In the genomic region with DNA sequence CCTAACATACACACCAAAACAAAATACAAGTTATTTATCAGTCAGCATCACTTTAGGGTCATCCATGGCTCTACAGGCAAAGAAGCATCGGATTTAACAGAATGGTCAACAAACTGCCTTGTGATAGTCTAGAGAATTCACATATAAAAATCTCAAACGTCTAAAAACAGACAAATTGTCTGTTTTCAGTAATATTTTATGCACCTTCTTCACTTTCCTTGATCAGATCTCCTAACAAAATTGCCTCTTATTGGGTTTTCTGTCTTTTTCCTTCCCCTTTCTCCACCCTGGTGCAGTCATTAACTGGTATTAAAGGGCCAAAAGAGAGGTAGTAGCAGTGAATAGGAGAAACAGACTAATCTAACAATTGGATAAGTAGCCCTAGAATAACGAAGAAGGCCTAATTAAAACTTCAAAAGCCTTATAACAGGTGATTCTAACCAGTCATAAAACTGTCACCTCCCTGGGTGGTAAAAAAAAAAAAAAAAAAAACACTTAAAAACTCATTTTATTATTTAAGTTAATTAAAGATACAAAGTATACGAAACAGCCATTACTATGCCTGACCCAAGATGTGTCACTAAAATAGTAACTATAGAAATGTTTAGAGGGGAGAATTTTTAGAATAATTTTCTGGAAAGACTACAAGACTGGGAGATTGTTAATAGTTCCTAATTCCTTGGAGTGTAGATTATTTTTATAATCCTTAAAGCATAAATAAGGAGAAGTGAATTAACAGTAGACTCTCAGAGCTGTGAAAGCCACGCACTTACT, we compare ENCODE assay signal across 9 cellular contexts. TPM values are rescaled to one million over a fixed set of nuclear protein-coding genes. Genes with fewer than 3 reads are reported as not detected.
DNase-seq lines count a peak whose midpoint lies in the region; ATAC-seq and TF ChIP-seq lines count a peak whose summit lies in the region.
"Had no signal": no experiment of that assay in that cellular context is flagged by ENCODE, and none has a peak within 500 bp of the region (broad histone marks: within the 10 kb centered on the region; RNA-seq: fewer than 3 reads in every experiment).

No MANE protein-coding gene starts in this region.

- in situ Hi-C loops in brain microvascular endothelial cell (cut with HindIII; ENCODE audit: low pct_ligation_motif_present, low sequenced_read_pairs), result no loop called here

- H3K4me1 Mint-ChIP-seq in stimulated activated naive CD8-positive, alpha-beta T cell treated with anti-CD3 and anti-CD28 coated beads, Interleukin-15, Interleukin-2, amounts not matched to agents 100 ng/mL and 50 ng/mL, for 24 hours (ENCODE audit: low read depth), result peaks cover 22% of the 10 kb centered on the region

- no peak for DNase-seq in stimulated activated naive CD8-positive, alpha-beta T cell treated with anti-CD3 and anti-CD28 coated beads, Interleukin-15, Interleukin-2, amounts not matched to agents 100 U/mL and 50 U/mL, for 24 hours
- no peak for DNase-seq in brain microvascular endothelial cell
- DNase-seq in NCI-H187 (lab: John Stamatoyannopoulos, UW), result no peak
- DNase-seq in NCI-H526 treated with DMSO at 0.1 percent for 48 hours (lab: John Stamatoyannopoulos, UW), result no peak
- no peak for DNase-seq in NCI-H1694 treated with DMSO at 0.1 percent for 48 hours (lab: John Stamatoyannopoulos, UW)
- DNase-seq: GDM1 had no signal

- no peaks in the 10 kb centered on the region for H3K27me3 ChIP-seq in brain microvascular endothelial cell (replicated peaks)

- ATAC-seq in stimulated activated naive CD8-positive, alpha-beta T cell treated with anti-CD3 and anti-CD28 coated beads, Interleukin-15, Interleukin-2, amounts not matched to agents 100 U/mL and 50 U/mL, for 24 hours, result no peak
- ATAC-seq in HG03045 (IDR thresholded peaks at IDR 0.05; ENCODE audit: unreplicated experiment), result no peak

- 75 to 83% methylated on average over 1 to 2 of the region's 5 CpGs for WGBS in mesodermal cell (ENCODE audit: insufficient coverage in 2 of 2), 2 experiments

- H3K4me3 ChIP-seq in brain microvascular endothelial cell (ENCODE audit: low read depth, low read length) (peak overlapping the region; percentile 68), mesodermal cell (ENCODE audit: extremely low read depth, insufficient read depth, low read length, poor library complexity, severe bottlenecking) (peak overlapping the region; percentile 70)

- no peaks in the 10 kb centered on the region for H3K9me3 ChIP-seq in mesodermal cell (ENCODE audit: control insufficient read depth, low read length)

- H3K4me1 ChIP-seq in mesodermal cell (ENCODE audit: control insufficient read depth, insufficient read depth, low read length, poor library complexity, severe bottlenecking), result no peaks in the 10 kb centered on the region

- H3K27ac Mint-ChIP-seq in stimulated activated naive CD8-positive, alpha-beta T cell treated with anti-CD3 and anti-CD28 coated beads, Interleukin-15, Interleukin-2, amounts not matched to agents 100 ng/mL and 50 ng/mL, for 24 hours, result peak overlapping the region; percentile 83

- H3K27ac ChIP-seq in brain microvascular endothelial cell, result no peak overlapping the region
- H3K27ac ChIP-seq in mesodermal cell (ENCODE audit: low read depth, low read length, severe bottlenecking), result no peak overlapping the region

- no peaks in the 10 kb centered on the region for H3K9me3 Mint-ChIP-seq in stimulated activated naive CD8-positive, alpha-beta T cell treated with anti-CD3 and anti-CD28 coated beads, Interleukin-15, Interleukin-2, amounts not matched to agents 100 ng/mL and 50 ng/mL, for 24 hours

- peak overlapping the region; percentile 88 for H3K4me3 Mint-ChIP-seq in stimulated activated naive CD8-positive, alpha-beta T cell treated with anti-CD3 and anti-CD28 coated beads, Interleukin-15, Interleukin-2, amounts not matched to agents 100 ng/mL and 50 ng/mL, for 24 hours

- H3K36me3 Mint-ChIP-seq in stimulated activated naive CD8-positive, alpha-beta T cell treated with anti-CD3 and anti-CD28 coated beads, Interleukin-15, Interleukin-2, amounts not matched to agents 100 ng/mL and 50 ng/mL, for 24 hours (ENCODE audit: low read depth), result peaks cover 8% of the 10 kb centered on the region

- peaks cover 15% of the 10 kb centered on the region for H3K27me3 Mint-ChIP-seq in stimulated activated naive CD8-positive, alpha-beta T cell treated with anti-CD3 and anti-CD28 coated beads, Interleukin-15, Interleukin-2, amounts not matched to agents 100 ng/mL and 50 ng/mL, for 24 hours

- H3K36me3 ChIP-seq in brain microvascular endothelial cell (replicated peaks) (no peaks in the 10 kb centered on the region), mesodermal cell (ENCODE audit: control insufficient read depth, insufficient read depth, low read length) (no peaks in the 10 kb centered on the region)

- TF ChIP-seq CTCF in brain microvascular endothelial cell (IDR thresholded peaks at IDR 0.05; ENCODE audit: low read depth, low read length, missing control alignments), result no peak

RNA-seq across cellular contexts. Expression of a gene that starts 1.5 kb away (rescaled TPM):
- polyA plus RNA-seq in mesodermal cell (2013, experiment 1 of 2), result 7.2 TPM
- polyA plus RNA-seq in mesodermal cell (2013, experiment 2 of 2), result 8.4 TPM
